In the genomic region with DNA sequence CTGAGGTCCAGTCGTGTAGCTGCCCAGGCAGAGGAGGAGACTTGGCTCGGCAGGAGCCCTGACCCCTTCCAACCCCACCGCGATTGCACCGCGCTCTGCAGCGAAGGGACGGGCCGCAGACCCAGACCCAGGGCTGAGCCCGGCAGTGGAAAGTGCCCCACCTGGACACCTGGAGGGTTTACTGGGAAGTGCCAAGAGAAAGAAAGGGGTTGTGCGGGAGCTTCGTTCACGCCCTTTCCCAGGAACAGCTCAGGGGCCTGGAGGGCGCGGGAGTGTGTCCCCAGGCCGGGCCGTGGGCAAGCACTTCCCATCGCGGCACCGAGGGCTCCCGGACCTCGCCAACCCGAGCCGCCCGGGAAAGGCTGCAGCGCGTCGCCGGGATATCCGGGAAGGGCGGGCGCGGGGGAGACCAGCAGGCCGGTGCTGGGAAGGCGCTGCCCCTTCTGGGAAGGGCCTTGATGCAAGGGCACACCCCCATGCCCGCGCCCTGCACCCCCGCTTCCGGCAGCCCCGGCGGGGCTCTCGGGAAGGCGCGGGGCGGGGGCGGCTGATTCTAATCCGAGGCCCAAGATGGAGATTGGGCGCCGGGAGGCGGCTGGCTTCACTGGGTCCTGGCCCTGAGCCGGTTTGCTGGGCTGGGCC, we compare ENCODE assay signal across 8 cellular contexts. TPM values are rescaled to one million over a fixed set of nuclear protein-coding genes. Genes with fewer than 3 reads are reported as not detected.
DNase-seq lines count a peak whose midpoint lies in the region; ATAC-seq and TF ChIP-seq lines count a peak whose summit lies in the region.

No MANE protein-coding gene starts in this region.

- ATAC-seq in GM19023 (IDR thresholded peaks at IDR 0.05; ENCODE audit: unreplicated experiment) (no peak), HG03342 (IDR thresholded peaks at IDR 0.05; ENCODE audit: unreplicated experiment) (no peak)

- no peak overlapping the region for H4K5ac ChIP-seq in mesendoderm (ENCODE audit: low read length)

- H3K4me3 ChIP-seq in HUES48 (ENCODE audit: low read depth, low read length) = peak overlapping the region; percentile 71
- peak overlapping the region; percentile 27 for H3K4me3 ChIP-seq in epithelial cell of esophagus (ENCODE audit: low read length)
- H3K4me3 ChIP-seq in mesendoderm (ENCODE audit: low read length) = peak overlapping the region; percentile 37
- no peak overlapping the region for H3K4me3 ChIP-seq in OCI-LY7 (ENCODE audit: low read depth, low read length, poor library complexity, severe bottlenecking)

- peaks cover 7% of the 10 kb centered on the region; the same call in 1 of the 2 replicates for H3K27me3 ChIP-seq in HUES48 (ENCODE audit: control insufficient read depth, insufficient read depth, low read length)
- no peaks in the 10 kb centered on the region for H3K27me3 ChIP-seq in mesendoderm (ENCODE audit: insufficient read depth, low read length, poor library complexity)

- no peak overlapping the region for H4K8ac ChIP-seq in mesendoderm (ENCODE audit: low read depth, low read length)

- TF ChIP-seq CTCF in epithelial cell of esophagus (IDR thresholded peaks at IDR 0.05; ENCODE audit: insufficient read depth, low read depth, low read length, missing control alignments) (no peak), OCI-LY7 (conservative IDR thresholded peaks at IDR 0.05; ENCODE audit: low read length) (no peak)

- no peaks in the 10 kb centered on the region for H3K79me1 ChIP-seq in mesendoderm (ENCODE audit: low read length)

- peak; percentile 70 for DNase-seq in activated T-cell treated with anti-CD3 and anti-CD28 coated beads for 48 hours (ENCODE audit: low read depth)
- DNase-seq in epithelial cell of esophagus (ENCODE audit: low read depth) = peak; percentile 67
- DNase-seq in mesendoderm = peak; percentile 73
- peak; percentile 20 for DNase-seq in stimulated activated CD8-positive, alpha-beta memory T cell treated with anti-CD3 and anti-CD28 coated beads, Interleukin-12 subunit alpha, Interleukin-12 subunit beta, amount 100 ng/mL, for 1 hour (ENCODE audit: low read depth)
- no peak for DNase-seq in OCI-LY7 (ENCODE audit: low spot score)

- H3K9ac ChIP-seq in HUES48 (ENCODE audit: low read depth, low read length) (peak overlapping the region; percentile 56), mesendoderm (ENCODE audit: low read length) (peak overlapping the region; percentile 76)

- no peak overlapping the region for H2AK5ac ChIP-seq in mesendoderm (ENCODE audit: low read length)

- H3K56ac ChIP-seq in mesendoderm (ENCODE audit: low read length) = peak overlapping the region; percentile 88

- peak overlapping the region; percentile 4 for H3K4ac ChIP-seq in mesendoderm (ENCODE audit: low read depth, low read length)

- intact Hi-C loops in OCI-LY7 (cut with micrococcal nuclease; ENCODE audit: unreplicated experiment) = no loop called here

- CTCF ChIA-PET in OCI-LY7 (lab: Charles Lee; ENCODE audit: unreplicated experiment) = no interaction called here

- H3K23ac ChIP-seq in mesendoderm (ENCODE audit: low read length) = no peak overlapping the region

- BruUV-seq in OCI-LY7 (replicated peaks; lab: Mats Ljungman, UMichigan) = no TSS peak

- POLR2A ChIA-PET in OCI-LY7 (lab: Charles Lee) = no interaction called here

- WGBS in mesendoderm (ENCODE audit: extremely low coverage, insufficient coverage, low lambda C conversion rate) = no CpG with 5 or more reads among the region's 51 CpGs

- H3K4me2 ChIP-seq in mesendoderm (ENCODE audit: low read length) (peak overlapping the region; percentile 73), OCI-LY7 (ENCODE audit: low read length) (no peak overlapping the region)

- no peak overlapping the region for H2BK15ac ChIP-seq in mesendoderm (replicated peaks; ENCODE audit: low read depth)

- H2AFZ ChIP-seq in OCI-LY7 (ENCODE audit: low read length) = no peak overlapping the region

- no peak overlapping the region for H2BK5ac ChIP-seq in mesendoderm (ENCODE audit: low read length)

- H4K20me1 ChIP-seq in OCI-LY7 (ENCODE audit: insufficient read depth, low read length) = no peaks in the 10 kb centered on the region

- peaks cover 12% of the 10 kb centered on the region for H3K4me1 ChIP-seq in HUES48 (ENCODE audit: control insufficient read depth, insufficient read depth, low read length)
- no peaks in the 10 kb centered on the region for H3K4me1 ChIP-seq in mesendoderm (ENCODE audit: control insufficient read depth, low read depth, low read length)
- peaks cover 3% of the 10 kb centered on the region for H3K4me1 ChIP-seq in OCI-LY7 (ENCODE audit: insufficient read depth, low read length, poor library complexity, severe bottlenecking)

- no peaks in the 10 kb centered on the region for H3K36me3 ChIP-seq in HUES48 (ENCODE audit: control insufficient read depth, insufficient read depth, low read length)
- H3K36me3 ChIP-seq in mesendoderm (ENCODE audit: control insufficient read depth, insufficient read depth, low read length) = no peaks in the 10 kb centered on the region
- H3K36me3 ChIP-seq in OCI-LY7 (ENCODE audit: insufficient read depth, low read length) = no peaks in the 10 kb centered on the region

- H3K27ac ChIP-seq in HUES48 (ENCODE audit: low read depth, low read length) = peak overlapping the region; percentile 53
- no peak overlapping the region for H3K27ac ChIP-seq in mesendoderm (ENCODE audit: low read depth, low read length)
- no peak overlapping the region for H3K27ac ChIP-seq in OCI-LY7 (ENCODE audit: low read depth, low read length, poor library complexity, severe bottlenecking)

- H2BK120ac ChIP-seq in mesendoderm (ENCODE audit: low read depth, low read length) = no peak overlapping the region

- peak overlapping the region; percentile 35 for H3K18ac ChIP-seq in mesendoderm (ENCODE audit: low read length)

- H3K9me3 ChIP-seq in HUES48 (ENCODE audit: control insufficient read depth, insufficient read depth, low read length) (no peaks in the 10 kb centered on the region), OCI-LY7 (ENCODE audit: low read length) (no peaks in the 10 kb centered on the region)

- no peaks in the 10 kb centered on the region for H3K79me2 ChIP-seq in mesendoderm (ENCODE audit: control insufficient read depth, insufficient read depth, low read length)
- H3K79me2 ChIP-seq in OCI-LY7 (ENCODE audit: insufficient read depth, low read depth, low read length) = no peaks in the 10 kb centered on the region

- H3K9me2 ChIP-seq in OCI-LY7 (ENCODE audit: insufficient read depth, low read length) = no peaks in the 10 kb centered on the region

RNA-seq across cellular contexts. Expression of gene MRPL33, which starts 36.1 kb away (rescaled TPM):
- polyA plus RNA-seq in mesendoderm (2013, experiment 1 of 2) = 299 TPM
- polyA plus RNA-seq in mesendoderm (2013, experiment 2 of 2) = 308 TPM
- total RNA-seq in OCI-LY7 (2014; rRNA removed; shearing (Covaris generic)) = 51.2 and 51.5 TPM in 2 replicates
- total RNA-seq in OCI-LY7 (2022) = 40.4 and 43.8 TPM in 2 replicates
